Comparison of ENCODE assay signal across 8 cellular contexts in the genomic region with DNA sequence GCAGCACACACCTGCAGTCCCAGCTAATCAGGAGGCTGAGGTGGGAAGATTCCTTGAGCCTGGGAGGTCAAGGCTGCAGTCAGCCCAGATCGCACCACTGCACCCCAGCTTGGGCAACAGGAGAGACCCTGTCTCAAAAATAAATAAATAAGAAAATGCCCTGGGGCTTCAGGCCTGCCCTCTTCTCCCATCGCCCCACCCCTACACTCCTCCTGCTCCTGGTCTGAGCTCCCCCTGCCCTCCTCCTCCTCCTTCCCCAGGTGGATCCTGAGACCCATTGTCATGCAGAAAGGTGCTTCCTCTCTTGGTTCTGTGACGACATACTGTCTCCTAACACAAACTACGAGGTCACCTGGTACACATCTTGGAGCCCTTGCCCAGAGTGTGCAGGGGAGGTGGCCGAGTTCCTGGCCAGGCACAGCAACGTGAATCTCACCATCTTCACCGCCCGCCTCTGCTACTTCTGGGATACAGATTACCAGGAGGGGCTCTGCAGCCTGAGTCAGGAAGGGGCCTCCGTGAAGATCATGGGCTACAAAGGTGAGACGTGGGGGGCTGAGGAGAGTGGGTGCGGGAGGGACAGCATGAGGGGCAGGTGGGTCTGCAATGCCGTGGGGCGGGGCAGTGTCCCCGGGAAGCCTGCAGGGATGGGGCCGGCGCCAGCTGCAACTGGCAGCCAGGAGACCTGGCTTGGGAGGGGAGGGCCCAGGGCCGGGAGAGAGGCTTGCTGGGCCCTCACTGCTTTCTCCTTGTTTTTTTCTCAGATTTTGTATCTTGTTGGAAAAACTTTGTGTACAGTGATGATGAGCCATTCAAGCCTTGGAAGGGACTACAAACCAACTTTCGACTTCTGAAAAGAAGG. TPM values are rescaled to one million over a fixed set of nuclear protein-coding genes. Genes with fewer than 3 reads are reported as not detected.
A peak's percentile ranks its signal among the peaks of the same experiment; 100 is the strongest.
DNase-seq lines count a peak whose midpoint lies in the region; ATAC-seq, FAIRE-seq and TF ChIP-seq lines count a peak whose summit lies in the region.
"Not testable (repeated sequence)": the region's sequence is repeated elsewhere in the genome, so short reads cannot be mapped to it uniquely, and the experiment has no call there.

No MANE protein-coding gene starts in this region.

- not testable (repeated sequence) for H2BK12ac ChIP-seq in H9 (ENCODE audit: insufficient read length, low read depth, low read length)

- CTCF ChIA-PET in HepG2 (lab: Yijun Ruan, JAX; ENCODE audit: low intra/inter-chr PET ratio, low total read pairs): not testable (repeated sequence)

- peak overlapping the region; percentile 42 for H3K4me2 ChIP-seq in H9 (ENCODE audit: insufficient read depth, insufficient read length, low read length)
- H3K4me2 ChIP-seq in HepG2 (ENCODE audit: low read depth, low read length); neural progenitor cell: not testable (repeated sequence)

- H4K20me1 ChIP-seq in H9 (ENCODE audit: control insufficient read depth, insufficient read depth, insufficient read length); HepG2 (ENCODE audit: insufficient read depth, low read length); neural progenitor cell (ENCODE audit: low read depth): not testable (repeated sequence)

- peak overlapping the region; percentile 89 for H3K18ac ChIP-seq in H9 (ENCODE audit: insufficient read length, low read depth, low read length)

- H3K79me2 ChIP-seq in H9 (ENCODE audit: insufficient read depth, low read length); HepG2 (ENCODE audit: insufficient read depth, low read length); neural progenitor cell (ENCODE audit: low read depth): not testable (repeated sequence)

- H4K5ac ChIP-seq in H9 (ENCODE audit: insufficient read length, low read depth, low read length): not testable (repeated sequence)

- H3K9me3 Mint-ChIP-seq in H9; central memory CD8-positive, alpha-beta T cell; neural progenitor cell; stimulated activated naive B cell treated with anti-CD40 and anti-IgM and Interleukin-4, amounts not matched to agents 10 μg/mL and 1 μg/mL and 100 μg/mL, for 72 hours: not testable (repeated sequence)

- not testable (repeated sequence) for H3K14ac ChIP-seq in H9 (ENCODE audit: insufficient read depth, low read length)

- H4K91ac ChIP-seq in H9 (ENCODE audit: insufficient read length, low read depth, low read length): not testable (repeated sequence)

- not testable (repeated sequence) for H3K9me3 ChIP-seq in ES-I3 (ENCODE audit: control insufficient read depth, insufficient read depth, low read length); H9 (ENCODE audit: control insufficient read depth, low read depth, low read length); NT2/D1 (ENCODE audit: insufficient read depth, low read length); iPS-15b (ENCODE audit: control insufficient read depth, insufficient read depth, low read length); HepG2 (ENCODE audit: low read length); neural progenitor cell (ENCODE audit: low read depth)

- intact Hi-C loops in HepG2 (cut with micrococcal nuclease; ENCODE audit: unreplicated experiment): not testable (repeated sequence)

- not testable (repeated sequence) for TF ChIP-seq CTCF in H9 (conservative IDR thresholded peaks at IDR 0.05); HepG2 (CRISPR knock-in tag; IDR thresholded peaks at IDR 0.05); neural progenitor cell (IDR thresholded peaks at IDR 0.05)

- H3K9ac ChIP-seq in ES-I3 (ENCODE audit: low read depth, low read length) (peak overlapping the region; percentile 40; the same call in 1 of the 2 replicates), NT2/D1 (ENCODE audit: insufficient read length, low read depth) (peak overlapping the region; percentile 50)
- H3K9ac ChIP-seq in H9 (ENCODE audit: extremely low read depth, insufficient read length, low read length); iPS-15b (ENCODE audit: low read depth, low read length); HepG2 (ENCODE audit: insufficient read depth, low read depth, low read length); neural progenitor cell: not testable (repeated sequence)

- not testable (repeated sequence) for H3K79me1 ChIP-seq in H9 (ENCODE audit: insufficient read depth, low read depth, low read length, poor library complexity, severe bottlenecking)

- in situ Hi-C loops in HepG2 (cut with HindIII; ENCODE audit: extremely low pct_ligation_motif_present, low pct_unique_long_range_greater_than_20kb): not testable (repeated sequence)

- not testable (repeated sequence) for H3T11ph ChIP-seq in H9 (ENCODE audit: low read length)

- ATAC-seq in central memory CD8-positive, alpha-beta T cell (replicated peaks; ENCODE audit: extremely low read depth, poor library complexity, severe bottlenecking); HepG2; stimulated activated naive B cell treated with anti-CD40 and anti-IgM and Interleukin-4, amounts not matched to agents 10 μg/mL and 1 μg/mL and 100 μg/mL, for 72 hours (replicated peaks): not testable (repeated sequence)

- H3K36me3 ChIP-seq in ES-I3 (ENCODE audit: insufficient read depth, low read length); NT2/D1 (ENCODE audit: insufficient read depth, insufficient read length, low read length); iPS-15b (ENCODE audit: control insufficient read depth, insufficient read depth, low read length); HepG2 (replicated peaks in 1 of 2; ENCODE audit: control insufficient read depth in 1 of 2, insufficient read depth in 2 of 2, low read length in 2 of 2); neural progenitor cell: not testable (repeated sequence)

- FAIRE-seq in HepG2 (lab: Jason Lieb, UNC): not testable (repeated sequence)

- not testable (repeated sequence) for H3K36me3 Mint-ChIP-seq in H9 (ENCODE audit: insufficient read depth in 1 of 3, low read depth in 3 of 3); neural progenitor cell
- H3K36me3 Mint-ChIP-seq in central memory CD8-positive, alpha-beta T cell (ENCODE audit: insufficient read depth): peaks cover 15% of the 10 kb centered on the region
- H3K36me3 Mint-ChIP-seq in stimulated activated naive B cell treated with anti-CD40 and anti-IgM and Interleukin-4, amounts not matched to agents 10 μg/mL and 1 μg/mL and 100 μg/mL, for 72 hours: peaks cover 27 to 32% of the 10 kb centered on the region in 2 donors

- not testable (repeated sequence) for H3K27me3 ChIP-seq in H9 (ENCODE audit: insufficient read depth, low read length); NT2/D1 (ENCODE audit: insufficient read depth, insufficient read length); iPS-15b (ENCODE audit: control insufficient read depth, insufficient read depth, low read length); HepG2 (ENCODE audit: control insufficient read depth in 1 of 2, insufficient read depth in 2 of 2, low read length in 2 of 2); neural progenitor cell

- H2BK15ac ChIP-seq in H9 (ENCODE audit: low read depth, low read length): not testable (repeated sequence)

- H3K23me2 ChIP-seq in H9 (ENCODE audit: insufficient read length, low read depth, low read length, poor library complexity, severe bottlenecking): not testable (repeated sequence)

- H3K23ac ChIP-seq in H9 (ENCODE audit: insufficient read length, low read depth, low read length): not testable (repeated sequence)

- DNase-seq in H9: peak; percentile 81
- not testable (repeated sequence) for DNase-seq in NT2/D1 (ENCODE audit: low read depth, low spot score); central memory CD8-positive, alpha-beta T cell (ENCODE audit: low spot score in 2 of 2); HepG2 (ENCODE audit: low spot score); neural progenitor cell (ENCODE audit: low spot score); stimulated activated naive B cell treated with anti-CD40 and anti-IgM and Interleukin-4, amounts not matched to agents 10 μg/mL and 1 μg/mL and 100 μg/mL, for 72 hours

- H3K27ac ChIP-seq in H9 (ENCODE audit: insufficient read length, low read depth, low read length); HepG2 (ENCODE audit: extremely low read length, insufficient read depth, low read length); neural progenitor cell: not testable (repeated sequence)

- H2AFZ ChIP-seq in H9 (ENCODE audit: low read length); HepG2 (ENCODE audit: low read length): not testable (repeated sequence)
- H2AFZ ChIP-seq in neural progenitor cell (replicated peaks): peak overlapping the region; percentile 87

- TF ChIP-seq EP300 in HepG2 (IDR thresholded peaks at IDR 0.05; ENCODE audit: low read depth in 2 of 2, low read length in 2 of 2); HepG2 (CRISPR knock-in tag; IDR thresholded peaks at IDR 0.05; ENCODE audit: borderline replicate concordance): not testable (repeated sequence)

- H4K8ac ChIP-seq in H9 (replicated peaks; ENCODE audit: insufficient read length, low read depth, low read length): not testable (repeated sequence)

- not testable (repeated sequence) for H3K27me3 Mint-ChIP-seq in H9 (ENCODE audit: low read depth); central memory CD8-positive, alpha-beta T cell; neural progenitor cell (ENCODE audit: insufficient read depth, low read depth); stimulated activated naive B cell treated with anti-CD40 and anti-IgM and Interleukin-4, amounts not matched to agents 10 μg/mL and 1 μg/mL and 100 μg/mL, for 72 hours

- H3K27ac Mint-ChIP-seq in H9: peak overlapping the region; percentile 96 to 98 (median 97)
- H3K27ac Mint-ChIP-seq in central memory CD8-positive, alpha-beta T cell (ENCODE audit: low read depth): peak overlapping the region; percentile 69
- H3K27ac Mint-ChIP-seq in neural progenitor cell: not testable (repeated sequence)
- H3K27ac Mint-ChIP-seq in stimulated activated naive B cell treated with anti-CD40 and anti-IgM and Interleukin-4, amounts not matched to agents 10 μg/mL and 1 μg/mL and 100 μg/mL, for 72 hours: peak overlapping the region; percentile 5

- H2AK5ac ChIP-seq in H9 (ENCODE audit: insufficient read length, low read length): not testable (repeated sequence)

- peak overlapping the region; percentile 63 to 82 for H3K4me3 Mint-ChIP-seq in H9
- H3K4me3 Mint-ChIP-seq in central memory CD8-positive, alpha-beta T cell; neural progenitor cell; stimulated activated naive B cell treated with anti-CD40 and anti-IgM and Interleukin-4, amounts not matched to agents 10 μg/mL and 1 μg/mL and 100 μg/mL, for 72 hours: not testable (repeated sequence)

- POLR2A ChIA-PET in HepG2 (lab: Yijun Ruan, JAX): not testable (repeated sequence)

- H2BK120ac ChIP-seq in H9 (ENCODE audit: low read depth, low read length, poor library complexity, severe bottlenecking): not testable (repeated sequence)

- not testable (repeated sequence) for TF ChIP-seq RAD21 in HepG2 (CRISPR knock-in tag; IDR thresholded peaks at IDR 0.05)

- no CpG with 5 or more reads among the region's 18 CpGs for WGBS in H9 (ENCODE audit: extremely low coverage, insufficient read length, low lambda C conversion rate)
- WGBS in HepG2 (ENCODE audit: low lambda C conversion rate): 38% methylated on average over 12 of the region's 18 CpGs

- H3K4me1 ChIP-seq in ES-I3 (ENCODE audit: insufficient read depth, low read length); H9 (ENCODE audit: insufficient read depth, low read length); NT2/D1 (ENCODE audit: insufficient read depth, insufficient read length); iPS-15b (ENCODE audit: control insufficient read depth, insufficient read depth, low read length); HepG2 (ENCODE audit: insufficient read depth, low read length); neural progenitor cell: not testable (repeated sequence)

- not testable (repeated sequence) for TF ChIP-seq POLR2A in HepG2 (IDR thresholded peaks at IDR 0.05; ENCODE audit: insufficient read depth in 1 of 2, low read depth in 2 of 2, low read length in 2 of 2)

- not testable (repeated sequence) for BruUV-seq in HepG2 (replicated peaks; lab: Mats Ljungman, UMichigan)

- not testable (repeated sequence) for H3K56ac ChIP-seq in H9 (ENCODE audit: insufficient read length, low read depth, low read length)

- not testable (repeated sequence) for H3K4ac ChIP-seq in H9 (ENCODE audit: low read depth, low read length)

- H2BK5ac ChIP-seq in H9 (ENCODE audit: insufficient read length, low read length): not testable (repeated sequence)

- H2BK20ac ChIP-seq in H9 (ENCODE audit: low read depth, low read length, poor library complexity, severe bottlenecking): not testable (repeated sequence)

- H3K4me1 Mint-ChIP-seq in H9: peaks cover 38 to 44% of the 10 kb centered on the region in 2 experiments
- not testable (repeated sequence) for H3K4me1 Mint-ChIP-seq in central memory CD8-positive, alpha-beta T cell
- peaks cover 13% of the 10 kb centered on the region for H3K4me1 Mint-ChIP-seq in neural progenitor cell
- H3K4me1 Mint-ChIP-seq in stimulated activated naive B cell treated with anti-CD40 and anti-IgM and Interleukin-4, amounts not matched to agents 10 μg/mL and 1 μg/mL and 100 μg/mL, for 72 hours: peaks cover 8 to 28% of the 10 kb centered on the region in 2 donors

- H3F3A ChIP-seq in neural progenitor cell (ENCODE audit: low read depth): not testable (repeated sequence)

- not testable (repeated sequence) for H3K4me3 ChIP-seq in NT2/D1 (ENCODE audit: insufficient read length, low read depth); HepG2 (replicated peaks in 1 of 3; ENCODE audit: insufficient read depth in 1 of 3, low read depth in 2 of 3, low read length in 3 of 3); neural progenitor cell
- peak overlapping the region; percentile 37 for H3K4me3 ChIP-seq in iPS-15b (ENCODE audit: low read depth, low read length)

RNA-seq across cellular contexts. Expression of a gene that starts 9.0 kb away (rescaled TPM):
- total RNA-seq in H9 (2021): 8.9 and 11.6 TPM in 2 replicates
- 2.9 and 3.8 TPM in 2 replicates for total RNA-seq in HepG2 (2016; rRNA removed; fragmentation: Illumina TruSeq; extraction: Trizol)
- total RNA-seq in HepG2 (2016; cell fraction: cytosol; rRNA removed; fragmentation: Illumina TruSeq; extraction: Trizol; ENCODE audit: low read depth): 1.4 and 1.7 TPM in 2 replicates
- total RNA-seq in HepG2 (2016; cell fraction: insoluble cytoplasmic fraction; rRNA removed; fragmentation: Illumina TruSeq; extraction: Trizol): 2.5 and 3.2 TPM in 2 replicates
- total RNA-seq in HepG2 (2016; cell fraction: membrane; rRNA removed; fragmentation: Illumina TruSeq; extraction: Trizol): 2.4 and 2.7 TPM in 2 replicates
- total RNA-seq in HepG2 (2016; cell fraction: nucleus; rRNA removed; fragmentation: Illumina TruSeq; extraction: Trizol): 2.2 and 2.7 TPM in 2 replicates
- polyA plus RNA-seq in HepG2 (2011; rRNA removed): 2.7 and 3.7 TPM in 2 replicates
- 2.5 and 3.1 TPM in 2 replicates for polyA plus RNA-seq in HepG2 (2011; cell fraction: cytosol; rRNA removed)
- polyA plus RNA-seq in HepG2 (2011; cell fraction: nucleus; rRNA removed): 2.8 and 2.9 TPM in 2 replicates
- 2.3 and 3.7 TPM in 2 replicates for polyA plus RNA-seq in HepG2 (2012)
- polyA plus RNA-seq in HepG2 (2016; cell fraction: cytosol; fragmentation: Illumina TruSeq; extraction: Trizol; ENCODE audit: low read depth): 0.87 and 1.3 TPM in 2 replicates
- 4.1 and 4.3 TPM in 2 replicates for polyA plus RNA-seq in HepG2 (2016; cell fraction: insoluble cytoplasmic fraction; fragmentation: Illumina TruSeq; extraction: Trizol; ENCODE audit: low read depth)
- polyA plus RNA-seq in HepG2 (2016; cell fraction: membrane; fragmentation: Illumina TruSeq; extraction: Trizol; ENCODE audit: low read depth): 2.4 and 2.5 TPM in 2 replicates
- polyA plus RNA-seq in HepG2 (2016; cell fraction: nucleus; fragmentation: Illumina TruSeq; extraction: Trizol; ENCODE audit: insufficient read depth, low read depth): 2.7 and 3.3 TPM in 2 replicates
- polyA minus RNA-seq in HepG2 (2011; rRNA and poly(A)+ RNA removed; ENCODE audit: low replicate concordance): 0.51 and 24.4 TPM in 2 replicates
- polyA minus RNA-seq in HepG2 (2011; cell fraction: cytosol; rRNA and poly(A)+ RNA removed): 4.1 and 7.8 TPM in 2 replicates
- polyA minus RNA-seq in HepG2 (2011; cell fraction: nucleus; rRNA and poly(A)+ RNA removed): 6.4 and 12.6 TPM in 2 replicates
- 0.45 and 2.8 TPM in 2 replicates for total RNA-seq in neural progenitor cell (ENCODE audit: low replicate concordance)

RNA-seq across cellular contexts. Expression of a gene that starts 10.7 kb away (rescaled TPM):
- total RNA-seq in H9 (2021) (8.6 and 9.4 TPM in 2 replicates), HepG2 (2016; rRNA removed; fragmentation: Illumina TruSeq; extraction: Trizol) (0.21 and 0.24 TPM in 2 replicates), neural progenitor cell (ENCODE audit: low replicate concordance) (0.26 and 0.87 TPM in 2 replicates)
- total RNA-seq in HepG2 (2016; cell fraction: cytosol; rRNA removed; fragmentation: Illumina TruSeq; extraction: Trizol; ENCODE audit: low read depth): 0.26 TPM in 1 of 2 replicates, not detected in the other
- 0.22 and 0.54 TPM in 2 replicates for total RNA-seq in HepG2 (2016; cell fraction: insoluble cytoplasmic fraction; rRNA removed; fragmentation: Illumina TruSeq; extraction: Trizol)
- 0.25 and 0.28 TPM in 2 replicates for total RNA-seq in HepG2 (2016; cell fraction: membrane; rRNA removed; fragmentation: Illumina TruSeq; extraction: Trizol)
- 0.22 and 0.25 TPM in 2 replicates for total RNA-seq in HepG2 (2016; cell fraction: nucleus; rRNA removed; fragmentation: Illumina TruSeq; extraction: Trizol)
- 0.61 and 1.0 TPM in 2 replicates for polyA plus RNA-seq in HepG2 (2011; rRNA removed)
- polyA plus RNA-seq in HepG2 (2011; cell fraction: cytosol; rRNA removed): 0.47 and 1.0 TPM in 2 replicates
- polyA plus RNA-seq in HepG2 (2011; cell fraction: nucleus; rRNA removed): 1.8 and 2.7 TPM in 2 replicates
- polyA plus RNA-seq in HepG2 (2012): 0.52 and 1.0 TPM in 2 replicates
- not detected in 2 replicates for polyA plus RNA-seq in HepG2 (2016; cell fraction: cytosol; fragmentation: Illumina TruSeq; extraction: Trizol; ENCODE audit: low read depth)
- 0.23 TPM in 1 of 2 replicates, not detected in the other for polyA plus RNA-seq in HepG2 (2016; cell fraction: insoluble cytoplasmic fraction; fragmentation: Illumina TruSeq; extraction: Trizol; ENCODE audit: low read depth)
- polyA plus RNA-seq in HepG2 (2016; cell fraction: membrane; fragmentation: Illumina TruSeq; extraction: Trizol; ENCODE audit: low read depth): not detected in 2 replicates
- 0.73 and 2.3 TPM in 2 replicates for polyA plus RNA-seq in HepG2 (2016; cell fraction: nucleus; fragmentation: Illumina TruSeq; extraction: Trizol; ENCODE audit: insufficient read depth, low read depth)
- 0.16 and 0.66 TPM in 2 replicates for polyA minus RNA-seq in HepG2 (2011; rRNA and poly(A)+ RNA removed; ENCODE audit: low replicate concordance)
- 0.97 and 1.5 TPM in 2 replicates for polyA minus RNA-seq in HepG2 (2011; cell fraction: cytosol; rRNA and poly(A)+ RNA removed)
- polyA minus RNA-seq in HepG2 (2011; cell fraction: nucleus; rRNA and poly(A)+ RNA removed): 0.64 and 1.4 TPM in 2 replicates

RNA-seq across cellular contexts. Expression of a gene that starts 17.6 kb away (rescaled TPM):
- total RNA-seq in H9 (2021) (31.7 and 32.1 TPM in 2 replicates), HepG2 (2016; rRNA removed; fragmentation: Illumina TruSeq; extraction: Trizol) (8.9 and 10.8 TPM in 2 replicates), neural progenitor cell (ENCODE audit: low replicate concordance) (3.0 and 4.6 TPM in 2 replicates)
- 1.9 and 2.3 TPM in 2 replicates for total RNA-seq in HepG2 (2016; cell fraction: cytosol; rRNA removed; fragmentation: Illumina TruSeq; extraction: Trizol; ENCODE audit: low read depth)
- 9.1 and 9.5 TPM in 2 replicates for total RNA-seq in HepG2 (2016; cell fraction: insoluble cytoplasmic fraction; rRNA removed; fragmentation: Illumina TruSeq; extraction: Trizol)
- 5.7 and 5.9 TPM in 2 replicates for total RNA-seq in HepG2 (2016; cell fraction: membrane; rRNA removed; fragmentation: Illumina TruSeq; extraction: Trizol)
- 3.8 and 5.4 TPM in 2 replicates for total RNA-seq in HepG2 (2016; cell fraction: nucleus; rRNA removed; fragmentation: Illumina TruSeq; extraction: Trizol)
- 20.4 and 27.6 TPM in 2 replicates for polyA plus RNA-seq in HepG2 (2011; rRNA removed)
- 20.1 and 23.3 TPM in 2 replicates for polyA plus RNA-seq in HepG2 (2011; cell fraction: cytosol; rRNA removed)
- 8.9 and 10.6 TPM in 2 replicates for polyA plus RNA-seq in HepG2 (2011; cell fraction: nucleus; rRNA removed)
- polyA plus RNA-seq in HepG2 (2012): 17.1 and 44.0 TPM in 2 replicates
- 4.5 and 5.1 TPM in 2 replicates for polyA plus RNA-seq in HepG2 (2016; cell fraction: cytosol; fragmentation: Illumina TruSeq; extraction: Trizol; ENCODE audit: low read depth)
- 20.9 and 22.5 TPM in 2 replicates for polyA plus RNA-seq in HepG2 (2016; cell fraction: insoluble cytoplasmic fraction; fragmentation: Illumina TruSeq; extraction: Trizol; ENCODE audit: low read depth)
- 9.5 and 11.6 TPM in 2 replicates for polyA plus RNA-seq in HepG2 (2016; cell fraction: membrane; fragmentation: Illumina TruSeq; extraction: Trizol; ENCODE audit: low read depth)
- 13.5 TPM in 2 replicates for polyA plus RNA-seq in HepG2 (2016; cell fraction: nucleus; fragmentation: Illumina TruSeq; extraction: Trizol; ENCODE audit: insufficient read depth, low read depth)
- 2.2 and 31.0 TPM in 2 replicates for polyA minus RNA-seq in HepG2 (2011; rRNA and poly(A)+ RNA removed; ENCODE audit: low replicate concordance)
- polyA minus RNA-seq in HepG2 (2011; cell fraction: cytosol; rRNA and poly(A)+ RNA removed): 11.6 and 14.5 TPM in 2 replicates
- 4.6 and 5.6 TPM in 2 replicates for polyA minus RNA-seq in HepG2 (2011; cell fraction: nucleus; rRNA and poly(A)+ RNA removed)

RNA-seq across cellular contexts. Expression of a gene that starts 45.4 kb away (rescaled TPM):
- 1.6 and 2.4 TPM in 2 replicates for total RNA-seq in H9 (2021)
- total RNA-seq in HepG2 (2016; rRNA removed; fragmentation: Illumina TruSeq; extraction: Trizol): 2.7 and 3.2 TPM in 2 replicates
- total RNA-seq in HepG2 (2016; cell fraction: cytosol; rRNA removed; fragmentation: Illumina TruSeq; extraction: Trizol; ENCODE audit: low read depth): 1.5 and 2.0 TPM in 2 replicates
- total RNA-seq in HepG2 (2016; cell fraction: insoluble cytoplasmic fraction; rRNA removed; fragmentation: Illumina TruSeq; extraction: Trizol): 2.0 and 3.4 TPM in 2 replicates
- 2.8 and 3.4 TPM in 2 replicates for total RNA-seq in HepG2 (2016; cell fraction: membrane; rRNA removed; fragmentation: Illumina TruSeq; extraction: Trizol)
- total RNA-seq in HepG2 (2016; cell fraction: nucleus; rRNA removed; fragmentation: Illumina TruSeq; extraction: Trizol): 2.6 and 3.3 TPM in 2 replicates
- polyA plus RNA-seq in HepG2 (2011; rRNA removed): 4.1 and 5.7 TPM in 2 replicates
- polyA plus RNA-seq in HepG2 (2011; cell fraction: cytosol; rRNA removed): 3.7 and 4.8 TPM in 2 replicates
- polyA plus RNA-seq in HepG2 (2011; cell fraction: nucleus; rRNA removed): 4.2 and 5.2 TPM in 2 replicates
- 2.9 and 3.6 TPM in 2 replicates for polyA plus RNA-seq in HepG2 (2012)
- polyA plus RNA-seq in HepG2 (2016; cell fraction: cytosol; fragmentation: Illumina TruSeq; extraction: Trizol; ENCODE audit: low read depth): 0.94 and 1.5 TPM in 2 replicates
- polyA plus RNA-seq in HepG2 (2016; cell fraction: insoluble cytoplasmic fraction; fragmentation: Illumina TruSeq; extraction: Trizol; ENCODE audit: low read depth): 2.4 TPM in 2 replicates
- 1.9 and 2.3 TPM in 2 replicates for polyA plus RNA-seq in HepG2 (2016; cell fraction: membrane; fragmentation: Illumina TruSeq; extraction: Trizol; ENCODE audit: low read depth)
- polyA plus RNA-seq in HepG2 (2016; cell fraction: nucleus; fragmentation: Illumina TruSeq; extraction: Trizol; ENCODE audit: insufficient read depth, low read depth): 3.0 and 4.1 TPM in 2 replicates
- 0.30 and 5.0 TPM in 2 replicates for polyA minus RNA-seq in HepG2 (2011; rRNA and poly(A)+ RNA removed; ENCODE audit: low replicate concordance)
- 1.5 and 1.9 TPM in 2 replicates for polyA minus RNA-seq in HepG2 (2011; cell fraction: cytosol; rRNA and poly(A)+ RNA removed)
- polyA minus RNA-seq in HepG2 (2011; cell fraction: nucleus; rRNA and poly(A)+ RNA removed): 4.2 and 7.7 TPM in 2 replicates
- total RNA-seq in neural progenitor cell (ENCODE audit: low replicate concordance): 0.30 and 0.90 TPM in 2 replicates

RNA-seq across cellular contexts. Expression of a gene that starts 49.5 kb away (rescaled TPM):
- total RNA-seq in H9 (2021): 28.1 and 29.0 TPM in 2 replicates
- 8.8 and 13.9 TPM in 2 replicates for total RNA-seq in HepG2 (2016; rRNA removed; fragmentation: Illumina TruSeq; extraction: Trizol)
- 1.5 and 2.7 TPM in 2 replicates for total RNA-seq in HepG2 (2016; cell fraction: cytosol; rRNA removed; fragmentation: Illumina TruSeq; extraction: Trizol; ENCODE audit: low read depth)
- total RNA-seq in HepG2 (2016; cell fraction: insoluble cytoplasmic fraction; rRNA removed; fragmentation: Illumina TruSeq; extraction: Trizol): 8.7 and 13.4 TPM in 2 replicates
- total RNA-seq in HepG2 (2016; cell fraction: membrane; rRNA removed; fragmentation: Illumina TruSeq; extraction: Trizol): 3.5 and 3.8 TPM in 2 replicates
- 4.5 and 4.8 TPM in 2 replicates for total RNA-seq in HepG2 (2016; cell fraction: nucleus; rRNA removed; fragmentation: Illumina TruSeq; extraction: Trizol)
- 4.3 and 6.7 TPM in 2 replicates for polyA plus RNA-seq in HepG2 (2011; rRNA removed)
- 7.1 and 9.4 TPM in 2 replicates for polyA plus RNA-seq in HepG2 (2011; cell fraction: cytosol; rRNA removed)
- polyA plus RNA-seq in HepG2 (2011; cell fraction: nucleus; rRNA removed): 2.7 and 3.5 TPM in 2 replicates
- polyA plus RNA-seq in HepG2 (2012): 2.1 and 7.1 TPM in 2 replicates
- 3.0 and 3.6 TPM in 2 replicates for polyA plus RNA-seq in HepG2 (2016; cell fraction: cytosol; fragmentation: Illumina TruSeq; extraction: Trizol; ENCODE audit: low read depth)
- 20.9 and 21.9 TPM in 2 replicates for polyA plus RNA-seq in HepG2 (2016; cell fraction: insoluble cytoplasmic fraction; fragmentation: Illumina TruSeq; extraction: Trizol; ENCODE audit: low read depth)
- 3.2 and 4.1 TPM in 2 replicates for polyA plus RNA-seq in HepG2 (2016; cell fraction: membrane; fragmentation: Illumina TruSeq; extraction: Trizol; ENCODE audit: low read depth)
- polyA plus RNA-seq in HepG2 (2016; cell fraction: nucleus; fragmentation: Illumina TruSeq; extraction: Trizol; ENCODE audit: insufficient read depth, low read depth): 9.6 and 11.7 TPM in 2 replicates
- 9.8 and 29.9 TPM in 2 replicates for polyA minus RNA-seq in HepG2 (2011; rRNA and poly(A)+ RNA removed; ENCODE audit: low replicate concordance)
- polyA minus RNA-seq in HepG2 (2011; cell fraction: cytosol; rRNA and poly(A)+ RNA removed): 3.8 and 5.0 TPM in 2 replicates
- polyA minus RNA-seq in HepG2 (2011; cell fraction: nucleus; rRNA and poly(A)+ RNA removed): 1.2 and 1.6 TPM in 2 replicates
- total RNA-seq in neural progenitor cell (ENCODE audit: low replicate concordance): not detected in 2 replicates
